1 cellular context compared by ENCODE assay signal in the genomic region with DNA sequence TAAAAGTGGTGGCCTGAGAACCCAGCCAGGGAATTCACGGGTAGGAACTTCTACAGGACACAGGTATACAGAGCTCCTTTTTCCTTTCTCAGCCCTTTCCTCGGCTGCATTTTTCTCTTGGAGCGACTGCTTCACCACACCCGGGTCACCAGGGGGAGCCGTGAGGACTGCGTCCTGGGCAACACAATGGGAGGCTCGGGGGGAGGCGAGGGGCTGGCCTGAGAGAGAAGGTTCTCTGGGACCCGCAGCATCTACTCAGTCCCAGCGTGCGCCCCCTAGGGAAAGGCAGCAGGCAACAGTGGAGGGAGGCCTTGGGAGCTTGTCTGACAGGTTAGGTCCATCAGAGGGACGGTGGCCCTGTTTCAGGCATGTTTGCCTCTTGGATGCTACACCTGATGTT.
TF ChIP-seq lines count a peak whose summit lies in the region.

No MANE protein-coding gene starts in this region.

TF ChIP-seq in IMR-90, 13 proteins besides CTCF, POLR2A, EP300 and RAD21:
- peak; percentile 45 for TF ChIP-seq SMC3 (IDR thresholded peaks at IDR 0.05; ENCODE audit: low read depth, low read length)
